In genomic region chr12:130717752-130718151, GRCh38 we compare ENCODE assay signal across 24 cellular contexts. TPM values are rescaled to one million over a fixed set of nuclear protein-coding genes. Genes with fewer than 3 reads are reported as not detected.
DNase-seq lines count a peak whose midpoint lies in the region; ATAC-seq, FAIRE-seq and TF ChIP-seq lines count a peak whose summit lies in the region.
"Had no signal": no experiment of that assay in that cellular context is flagged by ENCODE, and none has a peak within 500 bp of the region (broad histone marks: within the 10 kb centered on the region; RNA-seq: fewer than 3 reads in every experiment).

No MANE protein-coding gene starts in this region.

- H4K5ac ChIP-seq in H9 (ENCODE audit: insufficient read length, low read depth, low read length), result no peak overlapping the region
- no peak overlapping the region for H4K5ac ChIP-seq in H1 (ENCODE audit: insufficient read length, low read depth, low read length)

- CTCF ChIA-PET in GM12878 (lab: Yijun Ruan, JAX) (no interaction called here), H1 (lab: Charles Lee; ENCODE audit: partially characterized antibody) (interaction anchor here (2.8 to 3.0 kb wide), 2 partner anchors 30 kb away, joined by 12 to 22 read pairs; no protein-coding TSS in a partner anchor)

- no peak overlapping the region for H3K9ac ChIP-seq in H9 (ENCODE audit: extremely low read depth, insufficient read length, low read length)
- no peak overlapping the region; the same call in 1 of the 2 replicates for H3K9ac ChIP-seq in GM12878 (ENCODE audit: control insufficient read depth, insufficient read depth, low read length)
- H3K9ac ChIP-seq in H1 (replicated peaks in 1 of 4; ENCODE audit: extremely low read depth in 1 of 4, low read depth in 3 of 4, low read length in 3 of 4), result no peak overlapping the region
- no peak overlapping the region for H3K9ac ChIP-seq in neural progenitor cell
- no peak overlapping the region for H3K9ac ChIP-seq in Karpas-422 (ENCODE audit: low read length)
- H3K9ac ChIP-seq: BLaER1 treated with 17β-estradiol and CSF1 and Interleukin-3, amounts not matched to agents 10 nM and 100 nM; GM23248 had no signal

- no peak overlapping the region for H2AFZ ChIP-seq in H9 (ENCODE audit: low read length)
- H2AFZ ChIP-seq in GM12878 (ENCODE audit: control insufficient read depth, low read depth, low read length), result no peak overlapping the region
- H2AFZ ChIP-seq in H1 (ENCODE audit: low read length), result no peak overlapping the region
- H2AFZ ChIP-seq in neural progenitor cell (replicated peaks), result no peak overlapping the region
- H2AFZ ChIP-seq in Karpas-422 (ENCODE audit: low read length), result no peak overlapping the region
- H2AFZ ChIP-seq: GM23248 had no signal

- intact Hi-C loops in GM12878 (cut with micrococcal nuclease; ENCODE audit: unreplicated experiment) (loop anchor here (10.0 kb wide), 1 partner anchor 143 kb away; no protein-coding TSS in a partner anchor), transverse colon (cut with DNase I; ENCODE audit: low total_unique reads) (no loop called here)

- SMC1A ChIA-PET in GM12878 (lab: Charles Lee; ENCODE audit: uncharacterized antibody, unreplicated experiment), result interaction anchor here (1.2 to 1.9 kb wide), 2 partner anchors 30 to 128 kb away, joined by 3 to 5 read pairs; no protein-coding TSS in a partner anchor

- H3K4me1 Mint-ChIP-seq in H9 (peaks cover 21 to 32% of the 10 kb centered on the region in 2 experiments), neural progenitor cell (peaks cover 50% of the 10 kb centered on the region)
- H3K4me1 Mint-ChIP-seq: CD14-positive monocyte had no signal

- H3K18ac ChIP-seq in H9 (ENCODE audit: insufficient read length, low read depth, low read length) (no peak overlapping the region), H1 (ENCODE audit: extremely low read depth, low read length) (no peak overlapping the region)

- H3K4me3 Mint-ChIP-seq in H9 (no peak overlapping the region), neural progenitor cell (peak overlapping the region; percentile 59)
- H3K4me3 Mint-ChIP-seq: CD4-positive, alpha-beta T cell; CD8-positive, alpha-beta memory T cell had no signal

- in situ Hi-C loops in GM12878 (cut with MboI) (no loop called here), transverse colon (cut with MboI; ENCODE audit: low pct_ligation_motif_present in 1 of 4, low pct_unique_long_range_greater_than_20kb in 1 of 4, low sequenced_read_pairs in 3 of 4) (no loop called here)

- H3K14ac ChIP-seq in H9 (ENCODE audit: insufficient read depth, low read length) (no peak overlapping the region), H1 (ENCODE audit: insufficient read length) (no peak overlapping the region)

- TF ChIP-seq EP300 in GM12878 (IDR thresholded peaks at IDR 0.05; ENCODE audit: borderline replicate concordance in 1 of 2, control insufficient read depth in 1 of 2, low read depth in 2 of 2, low read length in 2 of 2) (no peak), H1 (IDR thresholded peaks at IDR 0.05; ENCODE audit: borderline replicate concordance in 1 of 2, low read depth in 2 of 2, low read length in 2 of 2) (no peak), transverse colon (IDR thresholded peaks at IDR 0.05; ENCODE audit: low read depth) (no peak)

- H3K56ac ChIP-seq in H9 (ENCODE audit: insufficient read length, low read depth, low read length) (no peak overlapping the region), H1 (replicated peaks; ENCODE audit: insufficient read length, low read depth, low read length) (no peak overlapping the region)

- H4K20me1 ChIP-seq in H9 (ENCODE audit: control insufficient read depth, insufficient read depth, insufficient read length) (no peaks in the 10 kb centered on the region), GM12878 (ENCODE audit: control insufficient read depth, insufficient read depth) (no peaks in the 10 kb centered on the region), H1 (replicated peaks in 1 of 2; ENCODE audit: control insufficient read depth in 1 of 2, insufficient read depth in 2 of 2, low read length in 2 of 2) (peaks cover 0 to 4% of the 10 kb centered on the region in 2 experiments), neural progenitor cell (ENCODE audit: low read depth) (peaks cover 5% of the 10 kb centered on the region), Karpas-422 (ENCODE audit: insufficient read depth, low read depth, low read length) (no peaks in the 10 kb centered on the region)

- TF ChIP-seq RAD21 in GM12878 (IDR thresholded peaks at IDR 0.05; ENCODE audit: insufficient read depth, low read depth, low read length) (no peak), H1 (IDR thresholded peaks at IDR 0.05 in 1 of 2, conservative IDR thresholded peaks at IDR 0.05 in 1 of 2; ENCODE audit: low read depth in 2 of 2, low read length in 2 of 2) (no peak)

- H3T11ph ChIP-seq in H9 (ENCODE audit: low read length), result no peak overlapping the region

- FAIRE-seq in GM12878 (lab: Jason Lieb, UNC), result no peak
- no peak for FAIRE-seq in H1 (lab: Jason Lieb, UNC)
- FAIRE-seq: A549, GM19239 had no signal

- H3K79me2 ChIP-seq in H9 (ENCODE audit: insufficient read depth, low read length) (no peaks in the 10 kb centered on the region), GM12878 (ENCODE audit: control insufficient read depth, insufficient read depth, low read length) (peaks cover 11% of the 10 kb centered on the region), H1 (ENCODE audit: control insufficient read depth in 1 of 2, insufficient read depth in 2 of 2, low read length in 2 of 2) (no peaks in the 10 kb centered on the region), neural progenitor cell (ENCODE audit: low read depth) (no peaks in the 10 kb centered on the region), Karpas-422 (ENCODE audit: low read length) (no peaks in the 10 kb centered on the region)

- no peak overlapping the region for H2BK120ac ChIP-seq in H9 (ENCODE audit: low read depth, low read length, poor library complexity, severe bottlenecking)
- H2BK120ac ChIP-seq in H1 (replicated peaks; ENCODE audit: low read depth, low read length), result no peak overlapping the region

- TF ChIP-seq POLR2A in GM12878 (IDR thresholded peaks at IDR 0.05; ENCODE audit: low read depth, low read length), result no peak
- TF ChIP-seq POLR2A in H1 (IDR thresholded peaks at IDR 0.05; ENCODE audit: control extremely low read depth in 1 of 2, low read depth in 2 of 2, low read length in 2 of 2), result no peak
- no peak for TF ChIP-seq POLR2A in transverse colon (IDR thresholded peaks at IDR 0.05)

- no peak overlapping the region for H2BK5ac ChIP-seq in H9 (ENCODE audit: insufficient read length, low read length)
- no peak overlapping the region for H2BK5ac ChIP-seq in H1 (ENCODE audit: low read depth, low read length)

- H3K9me3 Mint-ChIP-seq in H9 (peaks cover 16 to 20% of the 10 kb centered on the region in 2 experiments), neural progenitor cell (peaks cover 8% of the 10 kb centered on the region)

- H3K9me3 ChIP-seq in H9 (ENCODE audit: control insufficient read depth, low read depth, low read length), result no peaks in the 10 kb centered on the region
- peaks cover 2% of the 10 kb centered on the region; the same call in 2 of the 3 replicates for H3K9me3 ChIP-seq in GM12878 (replicated peaks; ENCODE audit: control insufficient read depth, insufficient read depth, low read length)
- H3K9me3 ChIP-seq in H1 (ENCODE audit: insufficient read depth in 2 of 2, low read depth in 1 of 2, low read length in 1 of 2), result peaks cover 8 to 10% of the 10 kb centered on the region in 2 experiments
- H3K9me3 ChIP-seq in neural progenitor cell (ENCODE audit: low read depth), result no peaks in the 10 kb centered on the region
- H3K9me3 ChIP-seq in transverse colon, result peaks cover 0 to 8% of the 10 kb centered on the region in 2 donors
- H3K9me3 ChIP-seq in Karpas-422 (ENCODE audit: low read length), result no peaks in the 10 kb centered on the region
- H3K9me3 ChIP-seq: BE2C, HAP-1 had no signal

- H3K23me2 ChIP-seq in H9 (ENCODE audit: insufficient read length, low read depth, low read length, poor library complexity, severe bottlenecking) (peaks cover 27% of the 10 kb centered on the region), H1 (ENCODE audit: low read depth, low read length) (peaks cover 21% of the 10 kb centered on the region)

- no peak for TF ChIP-seq CTCF in H9 (conservative IDR thresholded peaks at IDR 0.05)
- TF ChIP-seq CTCF in GM12878 (IDR thresholded peaks at IDR 0.05 in 2 of 3, conservative IDR thresholded peaks at IDR 0.05 in 1 of 3; ENCODE audit: control insufficient read depth in 2 of 3, extremely low read depth in 1 of 3, insufficient read depth in 1 of 3, low read depth in 3 of 3, low read length in 3 of 3), result no peak
- no peak for TF ChIP-seq CTCF in H1 (IDR thresholded peaks at IDR 0.05; ENCODE audit: control extremely low read depth in 1 of 3, insufficient read depth in 1 of 3, low read depth in 1 of 3, low read length in 3 of 3)
- no peak for TF ChIP-seq CTCF in neural progenitor cell (IDR thresholded peaks at IDR 0.05)
- no peak for TF ChIP-seq CTCF in transverse colon (IDR thresholded peaks at IDR 0.05)

- H2BK12ac ChIP-seq in H9 (ENCODE audit: insufficient read length, low read depth, low read length), result no peak overlapping the region
- no peak overlapping the region for H2BK12ac ChIP-seq in H1 (ENCODE audit: low read depth, low read length)

- WGBS in H9 (ENCODE audit: extremely low coverage, insufficient read length, low lambda C conversion rate), result no CpG with 5 or more reads among the region's 5 CpGs
- 65% methylated on average over 5 of the region's 5 CpGs for WGBS in GM12878 (ENCODE audit: insufficient coverage, insufficient replicate concordance, low lambda C conversion rate, missing lambda C conversion rate)
- WGBS in H1 (ENCODE audit: extremely low coverage in 1 of 2, insufficient coverage in 1 of 2, insufficient read length in 1 of 2, insufficient replicate concordance in 2 of 2, low coverage in 1 of 2, low lambda C conversion rate in 2 of 2, missing lambda C conversion rate in 1 of 2), 2 experiments, result 89% methylated on average over 5 of the region's 5 CpGs; no CpG with 5 or more reads in 1 of the 2 experiments
- 97 to 100% methylated on average over 4 to 5 of the region's 5 CpGs for WGBS in transverse colon (ENCODE audit: low coverage in 1 of 2), 2 donors

- no peak overlapping the region for H4K91ac ChIP-seq in H9 (ENCODE audit: insufficient read length, low read depth, low read length)
- H4K91ac ChIP-seq in H1 (replicated peaks; ENCODE audit: insufficient read length, low read length), result no peak overlapping the region

- H3K36me3 ChIP-seq in GM12878 (ENCODE audit: control insufficient read depth in 2 of 2, insufficient read depth in 2 of 2, low read length in 1 of 2) (no peaks in the 10 kb centered on the region), H1 (ENCODE audit: control insufficient read depth in 2 of 4, insufficient read depth in 4 of 4, low read length in 3 of 4) (no peaks in the 10 kb centered on the region), neural progenitor cell (no peaks in the 10 kb centered on the region), transverse colon (no peaks in the 10 kb centered on the region), Karpas-422 (ENCODE audit: insufficient read depth, low read length) (no peaks in the 10 kb centered on the region)
- H3K36me3 ChIP-seq: BLaER1 treated with 17β-estradiol and CSF1 and Interleukin-3, amounts not matched to agents 10 nM and 100 nM; HAP-1 had no signal

- H3K4me2 ChIP-seq in H9 (ENCODE audit: insufficient read depth, insufficient read length, low read length), result no peak overlapping the region
- no peak overlapping the region for H3K4me2 ChIP-seq in GM12878 (ENCODE audit: control insufficient read depth, insufficient read depth)
- no peak overlapping the region; a peak in 1 of 4 replicates for H3K4me2 ChIP-seq in H1 (ENCODE audit: insufficient read depth in 1 of 2, low read depth in 2 of 2, low read length in 2 of 2)
- H3K4me2 ChIP-seq in neural progenitor cell, result no peak overlapping the region
- no peak overlapping the region for H3K4me2 ChIP-seq in Karpas-422 (ENCODE audit: low read depth, low read length, poor library complexity, severe bottlenecking)
- H3K4me2 ChIP-seq: A549; BLaER1 treated with 17β-estradiol and CSF1 and Interleukin-3, amounts not matched to agents 10 nM and 100 nM had no signal

- H2BK20ac ChIP-seq in H9 (ENCODE audit: low read depth, low read length, poor library complexity, severe bottlenecking) (no peak overlapping the region), H1 (ENCODE audit: low read length) (no peak overlapping the region)

- H3K4ac ChIP-seq in H9 (ENCODE audit: low read depth, low read length) (no peak overlapping the region), H1 (replicated peaks; ENCODE audit: insufficient read length, low read depth, low read length) (no peak overlapping the region)

- no TSS peak for BruUV-seq in GM12878 (replicated peaks; lab: Mats Ljungman, UMichigan)

- H2BK15ac ChIP-seq in H9 (ENCODE audit: low read depth, low read length) (no peak overlapping the region), H1 (ENCODE audit: low read length) (no peak overlapping the region)

- H3K4me3 ChIP-seq in GM12878 (no peak overlapping the region), H1 (ENCODE audit: extremely low read depth in 1 of 4, insufficient read depth in 2 of 4, low read depth in 3 of 4, low read length in 4 of 4) (no peak overlapping the region), neural progenitor cell (no peak overlapping the region), transverse colon (no peak overlapping the region), Karpas-422 (ENCODE audit: low read length) (no peak overlapping the region)
- H3K4me3 ChIP-seq: A549; BLaER1 treated with 17β-estradiol and CSF1 and Interleukin-3, amounts not matched to agents 10 nM and 100 nM; GM23248; HAP-1 had no signal

- DNase-seq in H9, result peak; percentile 12
- no peak for DNase-seq in GM12878 (ENCODE audit: low read depth, low spot score)
- no peak for DNase-seq in H1 (ENCODE audit: low read depth in 1 of 2, low spot score in 2 of 2)
- DNase-seq in neural progenitor cell (ENCODE audit: low spot score), result no peak
- no peak for DNase-seq in NCI-H526 (lab: John Stamatoyannopoulos, UW)
- no peak for DNase-seq in transverse colon
- DNase-seq in Karpas-422, result no peak
- DNase-seq: 8988T; ACHN; AML-193; BE2C; Calu3; CD4-positive, alpha-beta T cell; CD8-positive, alpha-beta memory T cell; DMS53; DMS79 treated with DMSO at 0.1 percent for 48 hours; GF-D8; GM23248 had no signal

- POLR2A ChIA-PET in GM12878 (lab: Charles Lee), result no interaction called here
- POLR2A ChIA-PET in H1 (lab: Charles Lee; ENCODE audit: partially characterized antibody), result no interaction called here

- RAD21 ChIA-PET in GM12878 (lab: Charles Lee; ENCODE audit: unreplicated experiment), result no interaction called here

- H3K9me2 ChIP-seq in Karpas-422 (replicated peaks; ENCODE audit: insufficient read depth, low read length), result no peaks in the 10 kb centered on the region

- H3K36me3 Mint-ChIP-seq in H9 (ENCODE audit: insufficient read depth in 1 of 3, low read depth in 3 of 3) (peaks cover 2 to 13% (median 2%) of the 10 kb centered on the region in 3 experiments; a peak in 6 of 7 replicates), neural progenitor cell (peaks cover under 1% of the 10 kb centered on the region)
- H3K36me3 Mint-ChIP-seq: CD8-positive, alpha-beta memory T cell had no signal

- H3K27ac Mint-ChIP-seq in H9, result no peak overlapping the region
- H3K27ac Mint-ChIP-seq in neural progenitor cell, result peak overlapping the region; percentile 87
- H3K27ac Mint-ChIP-seq: CD14-positive monocyte; CD4-positive, alpha-beta T cell; CD8-positive, alpha-beta memory T cell had no signal

- no peak overlapping the region for H3K27ac ChIP-seq in H9 (ENCODE audit: insufficient read length, low read depth, low read length)
- peak overlapping the region; percentile 61; the same call in 1 of the 2 replicates for H3K27ac ChIP-seq in GM12878 (ENCODE audit: control insufficient read depth, insufficient read depth)
- H3K27ac ChIP-seq in H1 (ENCODE audit: low read depth, low read length), result no peak overlapping the region
- no peak overlapping the region for H3K27ac ChIP-seq in neural progenitor cell
- no peak overlapping the region for H3K27ac ChIP-seq in transverse colon
- no peak overlapping the region for H3K27ac ChIP-seq in Karpas-422 (ENCODE audit: low read length)
- H3K27ac ChIP-seq: A549; BLaER1 treated with 17β-estradiol and CSF1 and Interleukin-3, amounts not matched to agents 10 nM and 100 nM; GM23248 had no signal

- no peak overlapping the region for H4K8ac ChIP-seq in H9 (replicated peaks; ENCODE audit: insufficient read length, low read depth, low read length)
- H4K8ac ChIP-seq in H1 (ENCODE audit: extremely low read depth, insufficient read depth, low read length), result no peak overlapping the region

- peaks cover 77% of the 10 kb centered on the region for H3K27me3 Mint-ChIP-seq in H9 (ENCODE audit: low read depth)
- H3K27me3 Mint-ChIP-seq in neural progenitor cell (ENCODE audit: insufficient read depth, low read depth), result peaks cover 20% of the 10 kb centered on the region

- no peaks in the 10 kb centered on the region for H3K79me1 ChIP-seq in H9 (ENCODE audit: insufficient read depth, low read depth, low read length, poor library complexity, severe bottlenecking)
- H3K79me1 ChIP-seq in H1 (ENCODE audit: low read depth, low read length), result no peaks in the 10 kb centered on the region

- H3K4me1 ChIP-seq in H9 (ENCODE audit: insufficient read depth, low read length) (no peaks in the 10 kb centered on the region), GM12878 (ENCODE audit: control insufficient read depth, insufficient read depth, low read length) (no peaks in the 10 kb centered on the region), H1 (replicated peaks in 1 of 4; ENCODE audit: control insufficient read depth in 3 of 4, insufficient read depth in 4 of 4, low read length in 3 of 4) (peaks cover 4 to 18% (median 11%) of the 10 kb centered on the region in 4 experiments), neural progenitor cell (peaks cover 35% of the 10 kb centered on the region), transverse colon (peaks cover 0 to 22% (median 8%) of the 10 kb centered on the region in 4 donors), Karpas-422 (ENCODE audit: low read length) (no peaks in the 10 kb centered on the region)
- H3K4me1 ChIP-seq: BE2C, HAP-1 had no signal

- ATAC-seq in GM12878 (no peak), HG03039 (IDR thresholded peaks at IDR 0.05; ENCODE audit: unreplicated experiment) (no peak)
- ATAC-seq: A549 had no signal

- H3K27me3 ChIP-seq in H9 (ENCODE audit: insufficient read depth, low read length) (peaks cover 42% of the 10 kb centered on the region), GM12878 (replicated peaks in 1 of 2; ENCODE audit: control insufficient read depth in 2 of 2, insufficient read depth in 2 of 2, low read length in 1 of 2) (no peaks in the 10 kb centered on the region; a peak in 1 of 4 replicates), H1 (replicated peaks in 1 of 4; ENCODE audit: control insufficient read depth in 3 of 4, extremely low read depth in 1 of 4, insufficient read depth in 3 of 4, low read length in 3 of 4) (peaks cover 36 to 59% (median 52%) of the 10 kb centered on the region in 4 experiments), neural progenitor cell (peaks cover 58% of the 10 kb centered on the region), transverse colon (peaks cover 51% of the 10 kb centered on the region), Karpas-422 (ENCODE audit: low read length) (no peaks in the 10 kb centered on the region)
- H3K27me3 ChIP-seq: BE2C had no signal

- H2AK5ac ChIP-seq in H9 (ENCODE audit: insufficient read length, low read length) (no peak overlapping the region), H1 (ENCODE audit: low read depth, low read length) (no peak overlapping the region)

- peaks cover 13% of the 10 kb centered on the region for H3F3A ChIP-seq in neural progenitor cell (ENCODE audit: low read depth)

- H3K23ac ChIP-seq in H9 (ENCODE audit: insufficient read length, low read depth, low read length), result no peak overlapping the region
- H3K23ac ChIP-seq in H1 (ENCODE audit: insufficient read length), result no peak overlapping the region

RNA-seq across cellular contexts. Expression of gene RIMBP2, which starts 1.7 kb away (rescaled TPM):
- total RNA-seq in H9 (2021), result 0.70 TPM in 2 replicates
- 139 and 149 TPM in 2 replicates for total RNA-seq in GM12878 (2013; cell fraction: nucleolus; rRNA removed)
- total RNA-seq in GM12878 (2014; rRNA removed), result 0.06 and 0.22 TPM in 2 replicates
- 0.04 and 0.09 TPM in 2 replicates for total RNA-seq in GM12878 (2014; rRNA removed; fragmentation: Illumina TruSeq; extraction: Trizol)
- 0.41 and 0.43 TPM in 2 replicates for total RNA-seq in GM12878 (2021)
- 1.8 TPM for polyA plus RNA-seq in GM12878 (2011; ENCODE audit: low read depth)
- 1.4 and 2.9 TPM in 2 replicates for polyA plus RNA-seq in GM12878 (2011; rRNA removed)
- polyA plus RNA-seq in GM12878 (2011; cell fraction: cytosol; rRNA removed), result 1.4 and 1.5 TPM in 2 replicates
- 9.4 and 9.6 TPM in 2 replicates for polyA plus RNA-seq in GM12878 (2011; cell fraction: nucleus; rRNA removed)
- 2.9 and 4.5 TPM in 2 replicates for polyA plus RNA-seq in GM12878 (2012)
- polyA plus RNA-seq in GM12878 (2014; fragmentation: Illumina TruSeq; extraction: Trizol), result 0.07 TPM in 1 of 2 replicates, not detected in the other
- polyA plus RNA-seq in GM12878 (2014; fragmentation: Nextera tagmentation; extraction: Ambion mirVana), result under 1 TPM in 1 of 2 experiments, not detected in 1; 0.04 TPM
- 0.08 and 0.11 TPM in 2 replicates for polyA plus RNA-seq in GM12878 (2014; rRNA removed)
- polyA plus RNA-seq in GM12878 (2016; fragmentation: Nextera tagmentation; extraction: Ambion mirVana), result under 1 TPM; 0.06 to 0.24 TPM
- 2.0 and 3.5 TPM in 2 replicates for polyA minus RNA-seq in GM12878 (2011; rRNA and poly(A)+ RNA removed)
- polyA minus RNA-seq in GM12878 (2011; cell fraction: cytosol; rRNA and poly(A)+ RNA removed), result 0.52 and 0.80 TPM in 2 replicates
- 1.8 and 6.6 TPM in 2 replicates for polyA minus RNA-seq in GM12878 (2011; cell fraction: nucleus; rRNA and poly(A)+ RNA removed)
- total RNA-seq in H1 (2021; fragmentation: NEBNext Ultra II Directional; extraction: Animal tissue kit (Norgen Biotek cat#: 25700)), result 0.31 and 0.65 TPM in 2 replicates
- polyA plus RNA-seq in H1 (2011; rRNA removed), result 0.18 and 0.52 TPM in 2 replicates
- polyA plus RNA-seq in H1 (2011; cell fraction: cytosol; rRNA removed), result 0.43 TPM
- 0.73 TPM for polyA plus RNA-seq in H1 (2011; cell fraction: nucleus; rRNA removed)
- 0.08 to 0.66 TPM (median 0.31 TPM) in 4 replicates for polyA plus RNA-seq in H1 (2012, experiment 1 of 2)
- polyA plus RNA-seq in H1 (2012, experiment 2 of 2), result not detected
- 0.59 TPM for polyA plus RNA-seq in H1 (2013, experiment 1 of 2)
- 0.48 TPM for polyA plus RNA-seq in H1 (2013, experiment 2 of 2)
- polyA minus RNA-seq in H1 (2011; rRNA and poly(A)+ RNA removed), result 0.17 and 0.60 TPM in 2 replicates
- polyA minus RNA-seq in H1 (2011; cell fraction: cytosol; rRNA and poly(A)+ RNA removed), result not detected
- polyA minus RNA-seq in H1 (2011; cell fraction: nucleus; rRNA and poly(A)+ RNA removed), result 0.90 TPM
- 0.84 and 0.99 TPM in 2 replicates for total RNA-seq in neural progenitor cell (ENCODE audit: low replicate concordance)
- total RNA-seq in transverse colon, result 10 to 100 TPM in 1 of 4 donors, 1 to 10 TPM in 3; 2.9 to 17.3 (median 4.3) TPM
- total RNA-seq in Karpas-422 (2014; rRNA removed; shearing (Covaris generic); ENCODE audit: low replicate concordance), result not detected in 2 replicates
- total RNA-seq: CD4-positive, alpha-beta T cell; CD8-positive, alpha-beta memory T cell; GM23248 had no signal
- polyA plus RNA-seq: A549; CD14-positive monocyte; CD8-positive, alpha-beta memory T cell; GM23248 had no signal
